Comparison of ENCODE assay signal across 10 cellular contexts in genomic region chr6:27948237-27948636, GRCh38. TPM values are rescaled to one million over a fixed set of nuclear protein-coding genes. Genes with fewer than 3 reads are reported as not detected.
"Had no signal": no experiment of that assay in that cellular context is flagged by ENCODE, and none has a peak within 500 bp of the region (broad histone marks: within the 10 kb centered on the region; RNA-seq: fewer than 3 reads in every experiment).

No MANE protein-coding gene starts in this region.

- ATAC-seq: HepG2 had no signal

- FAIRE-seq: HepG2, HTR-8/SVneo had no signal

- H3K9ac ChIP-seq: KMS-11 had no signal

- H3K4me2 ChIP-seq: KMS-11 had no signal

- H3K27ac ChIP-seq: HL-60, KMS-11 had no signal

- DNase-seq: IMR-90, KBM-7, KG1 had no signal

RNA-seq across cellular contexts. Expression of gene OR2B6, which starts 8.8 kb away (rescaled TPM):
- total RNA-seq: HepG2, HT-29, HT1080, IMR-90 had no signal
- polyA plus RNA-seq: IgD-negative memory B cell, IMR-90 had no signal

RNA-seq across cellular contexts. Expression of gene OR2B2, which starts 36.0 kb away (rescaled TPM):
- total RNA-seq: HepG2, HT-29, HT1080, IMR-90 had no signal
- polyA plus RNA-seq: HepG2, IgD-negative memory B cell, IMR-90 had no signal
